Comparison of ENCODE assay signal across 2 cellular contexts in genomic region chr12:45633733-45634132, GRCh38.
TF ChIP-seq lines count a peak whose summit lies in the region.

No MANE protein-coding gene starts in this region.

TF ChIP-seq in GM23338, 12 proteins besides CTCF, POLR2A, EP300 and RAD21 (continued from another document):
- TF ChIP-seq ZNF462 (CRISPR knock-in tag; IDR thresholded peaks at IDR 0.05) = no peak

TF ChIP-seq in GM12878, 131 proteins besides CTCF, POLR2A, EP300 and RAD21 (continued from another document):
- no peak for TF ChIP-seq PRDM15 (CRISPR knock-in tag; IDR thresholded peaks at IDR 0.05)
- no peak for TF ChIP-seq SUZ12 (IDR thresholded peaks at IDR 0.05; ENCODE audit: unreplicated experiment)
- no peak for TF ChIP-seq SMC3 (IDR thresholded peaks at IDR 0.05; ENCODE audit: borderline replicate concordance, low read length)
- no peak for TF ChIP-seq ZBTB11 (CRISPR knock-in tag; IDR thresholded peaks at IDR 0.05)
- TF ChIP-seq REST (IDR thresholded peaks at IDR 0.05; ENCODE audit: low read depth, low read length) = no peak
- no peak for TF ChIP-seq TARDBP (IDR thresholded peaks at IDR 0.05; ENCODE audit: borderline replicate concordance)
- no peak for TF ChIP-seq NFXL1 (IDR thresholded peaks at IDR 0.05; ENCODE audit: borderline replicate concordance)
- no peak for TF ChIP-seq RELA (IDR thresholded peaks at IDR 0.05; ENCODE audit: borderline replicate concordance, partially characterized antibody)
- no peak for TF ChIP-seq DPF2 (IDR thresholded peaks at IDR 0.05)
- no peak for TF ChIP-seq ZNF207 (IDR thresholded peaks at IDR 0.05; ENCODE audit: borderline replicate concordance)
- no peak for TF ChIP-seq BACH1 (IDR thresholded peaks at IDR 0.05; ENCODE audit: borderline replicate concordance)
- no peak for TF ChIP-seq ZBTB40 (IDR thresholded peaks at IDR 0.05; ENCODE audit: borderline replicate concordance)
- no peak for TF ChIP-seq LARP7 (IDR thresholded peaks at IDR 0.05)
- no peak for TF ChIP-seq KLF5 (IDR thresholded peaks at IDR 0.05; ENCODE audit: partially characterized antibody)
- no peak for TF ChIP-seq CUX1 (IDR thresholded peaks at IDR 0.05; ENCODE audit: insufficient replicate concordance, low read depth, low read length)
- TF ChIP-seq HDAC2 (IDR thresholded peaks at IDR 0.05) = no peak
TF ChIP-seq in GM12878: peak in this region for 0.
